17 cellular contexts compared by ENCODE assay signal in genomic region chr10:6135039-6135438, GRCh38. TPM values are rescaled to one million over a fixed set of nuclear protein-coding genes. Genes with fewer than 3 reads are reported as not detected.
A peak's percentile ranks its signal among the peaks of the same experiment; 100 is the strongest.
DNase-seq lines count a peak whose midpoint lies in the region; ATAC-seq, FAIRE-seq and TF ChIP-seq lines count a peak whose summit lies in the region.
"Had no signal": no experiment of that assay in that cellular context is flagged by ENCODE, and none has a peak within 500 bp of the region (broad histone marks: within the 10 kb centered on the region; RNA-seq: fewer than 3 reads in every experiment).

No MANE protein-coding gene starts in this region.

- CTCF ChIA-PET in activated CD4-positive, alpha-beta memory T cell treated with anti-CD3 and anti-CD28 coated beads, Interleukin-2, amount 10 ng/mL, durations not matched to agents 7 days and 5 days (lab: Charles Lee): interaction anchor here (1.6 to 3.3 kb wide), 6 partner anchors 9 to 267 kb away, joined by 4 to 15 read pairs (median 8); partner anchors contain the start of gene PFKFB3
- CTCF ChIA-PET in MCF 10A (lab: Yijun Ruan, JAX): interaction anchor here (1.3 kb wide), 1 partner anchor 25 kb away, joined by 4 read pairs; no protein-coding TSS in a partner anchor

- H3K4me1 Mint-ChIP-seq in CD4-positive, CD25-positive, alpha-beta regulatory T cell: peaks cover 10 to 48% (median 31%) of the 10 kb centered on the region in 4 donors
- peaks cover 64% of the 10 kb centered on the region for H3K4me1 Mint-ChIP-seq in activated CD4-positive, alpha-beta memory T cell treated with anti-CD3 and anti-CD28 coated beads, Interleukin-2, amount 10 ng/mL, durations not matched to agents 7 days and 5 days
- peaks cover 8% of the 10 kb centered on the region for H3K4me1 Mint-ChIP-seq in MCF 10A (ENCODE audit: insufficient read depth, unreplicated experiment)

- H3K36me3 ChIP-seq in CD4-positive, CD25-positive, alpha-beta regulatory T cell (ENCODE audit: control insufficient read depth, insufficient read depth, low read length): no peaks in the 10 kb centered on the region
- H3K36me3 ChIP-seq: ascending aorta, BE2C, stomach had no signal

- H3K27ac Mint-ChIP-seq in CD4-positive, CD25-positive, alpha-beta regulatory T cell: peak overlapping the region; percentile 27 to 59 (median 52)
- no peak overlapping the region for H3K27ac Mint-ChIP-seq in activated CD4-positive, alpha-beta memory T cell treated with anti-CD3 and anti-CD28 coated beads, Interleukin-2, amount 10 ng/mL, durations not matched to agents 7 days and 5 days
- H3K27ac Mint-ChIP-seq in MCF 10A (ENCODE audit: low read depth, unreplicated experiment): no peak overlapping the region

- H3K9me3 Mint-ChIP-seq in CD4-positive, CD25-positive, alpha-beta regulatory T cell: no peaks in the 10 kb centered on the region
- H3K9me3 Mint-ChIP-seq in activated CD4-positive, alpha-beta memory T cell treated with anti-CD3 and anti-CD28 coated beads, Interleukin-2, amount 10 ng/mL, durations not matched to agents 7 days and 5 days: no peaks in the 10 kb centered on the region
- no peaks in the 10 kb centered on the region for H3K9me3 Mint-ChIP-seq in MCF 10A (ENCODE audit: unreplicated experiment)

- H3K27me3 Mint-ChIP-seq in CD4-positive, CD25-positive, alpha-beta regulatory T cell: peaks cover 45% of the 10 kb centered on the region
- H3K27me3 Mint-ChIP-seq in activated CD4-positive, alpha-beta memory T cell treated with anti-CD3 and anti-CD28 coated beads, Interleukin-2, amount 10 ng/mL, durations not matched to agents 7 days and 5 days: peaks cover 27% of the 10 kb centered on the region
- peaks cover 17% of the 10 kb centered on the region for H3K27me3 Mint-ChIP-seq in MCF 10A (ENCODE audit: insufficient read depth, unreplicated experiment)

- peaks cover 32% of the 10 kb centered on the region for H3K4me1 ChIP-seq in CD4-positive, CD25-positive, alpha-beta regulatory T cell (ENCODE audit: control insufficient read depth, insufficient read depth, low read length, poor library complexity, severe bottlenecking)
- H3K4me1 ChIP-seq: ascending aorta, BE2C had no signal

- peak overlapping the region; percentile 45 to 85 (median 59) for H3K4me3 Mint-ChIP-seq in CD4-positive, CD25-positive, alpha-beta regulatory T cell
- H3K4me3 Mint-ChIP-seq in activated CD4-positive, alpha-beta memory T cell treated with anti-CD3 and anti-CD28 coated beads, Interleukin-2, amount 10 ng/mL, durations not matched to agents 7 days and 5 days: peak overlapping the region; percentile 37
- no peak overlapping the region for H3K4me3 Mint-ChIP-seq in MCF 10A (ENCODE audit: unreplicated experiment)

- POLR2A ChIA-PET in activated CD4-positive, alpha-beta memory T cell treated with anti-CD3 and anti-CD28 coated beads, Interleukin-2, amount 10 ng/mL, durations not matched to agents 7 days and 5 days (lab: Charles Lee): interaction anchor here (1.0 to 3.6 kb wide), 5 partner anchors 11 to 74 kb away, joined by 3 to 29 read pairs (median 5); no protein-coding TSS in a partner anchor
- POLR2A ChIA-PET in MCF 10A (lab: Yijun Ruan, JAX): interaction anchor here (0.7 to 0.9 kb wide), 2 partner anchors 9 to 105 kb away, joined by 3 read pairs; no protein-coding TSS in a partner anchor

- intact Hi-C loops in MCF 10A (cut with micrococcal nuclease): no loop called here

- BruUV-seq in MCF 10A (replicated peaks; lab: Mats Ljungman, UMichigan): no TSS peak

- no peak overlapping the region for H3K27ac ChIP-seq in CD4-positive, CD25-positive, alpha-beta regulatory T cell (ENCODE audit: insufficient read depth, low read length, poor library complexity, severe bottlenecking)
- H3K27ac ChIP-seq: ascending aorta, KMS-11, stomach had no signal

- H3K36me3 Mint-ChIP-seq in CD4-positive, CD25-positive, alpha-beta regulatory T cell: no peaks in the 10 kb centered on the region
- no peaks in the 10 kb centered on the region for H3K36me3 Mint-ChIP-seq in activated CD4-positive, alpha-beta memory T cell treated with anti-CD3 and anti-CD28 coated beads, Interleukin-2, amount 10 ng/mL, durations not matched to agents 7 days and 5 days (ENCODE audit: low read depth)
- H3K36me3 Mint-ChIP-seq in MCF 10A (ENCODE audit: insufficient read depth, unreplicated experiment): no peaks in the 10 kb centered on the region

- DNase-seq in CD4-positive, CD25-positive, alpha-beta regulatory T cell: peak in 2 of 3 donors; percentile 53 to 71
- no peak for DNase-seq in activated CD4-positive, alpha-beta memory T cell treated with anti-CD3 and anti-CD28 coated beads, Interleukin-2, amount 10 ng/mL, durations not matched to agents 7 days and 5 days
- DNase-seq in middle frontal gyrus (ENCODE audit: extremely low spot score, low spot score): no peak
- DNase-seq in D721Med (ENCODE audit: insufficient read length, low spot score): no peak
- no peak for DNase-seq in MCF 10A (ENCODE audit: unreplicated experiment)
- no peak for DNase-seq in OCI-M2 (lab: John Stamatoyannopoulos, UW; ENCODE audit: unreplicated experiment)
- DNase-seq: BE2C, EL, NCI-H526, right cardiac atrium, stomach, T-helper 9 cell had no signal

- H3K4me3 ChIP-seq in CD4-positive, CD25-positive, alpha-beta regulatory T cell (ENCODE audit: low read depth, low read length): peak overlapping the region; percentile 53
- H3K4me3 ChIP-seq: ascending aorta, stomach had no signal

- H3K9me3 ChIP-seq in CD4-positive, CD25-positive, alpha-beta regulatory T cell (ENCODE audit: control insufficient read depth in 2 of 2, low read length in 2 of 2): no peaks in the 10 kb centered on the region
- H3K9me3 ChIP-seq: ascending aorta, BE2C, stomach had no signal

- TF ChIP-seq CTCF in D721Med (IDR thresholded peaks at IDR 0.05; ENCODE audit: insufficient read depth, missing control alignments) (no peak), MCF 10A (IDR thresholded peaks at IDR 0.05; ENCODE audit: unreplicated experiment) (no peak)

- peak; percentile 55 to 61 for ATAC-seq in CD4-positive, CD25-positive, alpha-beta regulatory T cell (ENCODE audit: low read depth in 2 of 2)
- peak; percentile 55 for ATAC-seq in GM18498 (IDR thresholded peaks at IDR 0.05; ENCODE audit: unreplicated experiment)
- ATAC-seq in HG03025 (IDR thresholded peaks at IDR 0.05; ENCODE audit: low FRiP score, unreplicated experiment): peak; percentile 53
- ATAC-seq: Right ventricle myocardium inferior had no signal

- H3K27me3 ChIP-seq in CD4-positive, CD25-positive, alpha-beta regulatory T cell (ENCODE audit: control insufficient read depth, insufficient read depth, low read length): no peaks in the 10 kb centered on the region
- H3K27me3 ChIP-seq: ascending aorta had no signal

- no peak for FAIRE-seq in D721Med (lab: Jason Lieb, UNC)

RNA-seq across cellular contexts. Expression of gene RBM17, which starts 46.2 kb away (rescaled TPM):
- total RNA-seq in CD4-positive, CD25-positive, alpha-beta regulatory T cell: 168 TPM
- 10 to 100 TPM; 63.6 to 88.2 (median 65.7) TPM for polyA plus RNA-seq in CD4-positive, CD25-positive, alpha-beta regulatory T cell
- total RNA-seq in activated CD4-positive, alpha-beta memory T cell treated with anti-CD3 and anti-CD28 coated beads, Interleukin-2, amount 10 ng/mL, durations not matched to agents 7 days and 5 days: 100 to 1,000 TPM; 155 to 157 TPM
- total RNA-seq in MCF 10A (2022): 113 and 128 TPM in 2 replicates

Comparison
In these comparisons a context has a peak if more than half of its experiments do, and no peak if none do; other contexts are left out.
1. DNase-seq: peak in CD4-positive, CD25-positive, alpha-beta regulatory T cell (2 of 3); none in activated CD4-positive, alpha-beta memory T cell treated with anti-CD3 and anti-CD28 coated beads, Interleukin-2, amount 10 ng/mL, durations not matched to agents 7 days and 5 days (single experiment), middle frontal gyrus (single experiment), D721Med (single experiment), MCF 10A (single experiment) and OCI-M2 (single experiment).
2. H3K27ac Mint-ChIP-seq: peak in CD4-positive, CD25-positive, alpha-beta regulatory T cell (3 of 3); none in activated CD4-positive, alpha-beta memory T cell treated with anti-CD3 and anti-CD28 coated beads, Interleukin-2, amount 10 ng/mL, durations not matched to agents 7 days and 5 days (single experiment) and MCF 10A (single experiment).
3. Peak in every context shown above with its lines, with median percentiles within 50 percentile points of each other: ATAC-seq.